Comparison of ENCODE assay signal across 8 cellular contexts in genomic region chr2:232696609-232697058, GRCh38. TPM values are rescaled to one million over a fixed set of nuclear protein-coding genes. Genes with fewer than 3 reads are reported as not detected.
A peak's percentile ranks its signal among the peaks of the same experiment; 100 is the strongest.
DNase-seq lines count a peak whose midpoint lies in the region; ATAC-seq and TF ChIP-seq lines count a peak whose summit lies in the region.

No MANE protein-coding gene starts in this region.

- H3K27ac Mint-ChIP-seq in dendritic cell treated with granulocyte-macrophage colony-stimulating factor and Interleukin-4, amounts not matched to agents 40 ng/mL and 50 ng/mL, for 4 days = peak overlapping the region; percentile 92
- peak overlapping the region; percentile 51 to 72 for H3K27ac Mint-ChIP-seq in natural killer cell treated with Interleukin-12 subunit alpha and Interleukin-12 subunit beta and Interleukin-15 and Interleukin-18, amount 100 ng/mL, for 72 hours

- TF ChIP-seq CTCF in AG09309 (IDR thresholded peaks at IDR 0.05; ENCODE audit: control insufficient read depth, insufficient read depth, low read depth, low read length, missing control alignments) (no peak), LNCaP clone FGC (IDR thresholded peaks at IDR 0.05; ENCODE audit: control insufficient read depth, extremely low read depth, insufficient read depth) (no peak)

- H3K4me1 Mint-ChIP-seq in dendritic cell treated with granulocyte-macrophage colony-stimulating factor and Interleukin-4, amounts not matched to agents 40 ng/mL and 50 ng/mL, for 4 days (ENCODE audit: low read depth) = peaks cover 34% of the 10 kb centered on the region
- peaks cover 29% of the 10 kb centered on the region in 2 donors for H3K4me1 Mint-ChIP-seq in natural killer cell treated with Interleukin-12 subunit alpha and Interleukin-12 subunit beta and Interleukin-15 and Interleukin-18, amount 100 ng/mL, for 72 hours (ENCODE audit: low read depth in 2 of 2)

- H3K4me3 Mint-ChIP-seq in dendritic cell treated with granulocyte-macrophage colony-stimulating factor and Interleukin-4, amounts not matched to agents 40 ng/mL and 50 ng/mL, for 4 days = peak overlapping the region; percentile 93
- H3K4me3 Mint-ChIP-seq in natural killer cell treated with Interleukin-12 subunit alpha and Interleukin-12 subunit beta and Interleukin-15 and Interleukin-18, amount 100 ng/mL, for 72 hours = peak overlapping the region; percentile 97

- DNase-seq in AG09309 (ENCODE audit: low read depth) (no peak), LNCaP clone FGC (ENCODE audit: low read depth) (no peak), NCI-H1105 treated with DMSO at 0.1 percent for 48 hours (lab: John Stamatoyannopoulos, UW) (no peak), NAMALWA (ENCODE audit: low spot score) (no peak), NCI-H1092 treated with DMSO at 0.1 percent for 48 hours (lab: John Stamatoyannopoulos, UW) (no peak), NCI-H446 (lab: John Stamatoyannopoulos, UW) (no peak)
- no peak for DNase-seq in natural killer cell treated with Interleukin-12 subunit alpha and Interleukin-12 subunit beta and Interleukin-15 and Interleukin-18, amount 100 ng/mL, for 72 hours (ENCODE audit: low spot score)

- peak overlapping the region; percentile 73 for H3K4me3 ChIP-seq in AG09309 (ENCODE audit: control insufficient read depth, low read depth, low read length)
- H3K4me3 ChIP-seq in LNCaP clone FGC (ENCODE audit: low read depth, low read length) = peak overlapping the region; percentile 10; the same call in 1 of the 2 replicates

- H3K27me3 Mint-ChIP-seq in dendritic cell treated with granulocyte-macrophage colony-stimulating factor and Interleukin-4, amounts not matched to agents 40 ng/mL and 50 ng/mL, for 4 days = peaks cover 5% of the 10 kb centered on the region
- H3K27me3 Mint-ChIP-seq in natural killer cell treated with Interleukin-12 subunit alpha and Interleukin-12 subunit beta and Interleukin-15 and Interleukin-18, amount 100 ng/mL, for 72 hours = no peaks in the 10 kb centered on the region

- intact Hi-C loops in dendritic cell treated with granulocyte-macrophage colony-stimulating factor and Interleukin-4, amounts not matched to agents 40 ng/mL and 50 ng/mL, for 4 days (cut with micrococcal nuclease) = no loop called here

- no peak for ATAC-seq in natural killer cell treated with Interleukin-12 subunit alpha and Interleukin-12 subunit beta and Interleukin-15 and Interleukin-18, amount 100 ng/mL, for 72 hours

- H3K9me3 Mint-ChIP-seq in dendritic cell treated with granulocyte-macrophage colony-stimulating factor and Interleukin-4, amounts not matched to agents 40 ng/mL and 50 ng/mL, for 4 days = no peaks in the 10 kb centered on the region
- H3K9me3 Mint-ChIP-seq in natural killer cell treated with Interleukin-12 subunit alpha and Interleukin-12 subunit beta and Interleukin-15 and Interleukin-18, amount 100 ng/mL, for 72 hours = no peaks in the 10 kb centered on the region

- peaks cover 33% of the 10 kb centered on the region for H3K36me3 Mint-ChIP-seq in dendritic cell treated with granulocyte-macrophage colony-stimulating factor and Interleukin-4, amounts not matched to agents 40 ng/mL and 50 ng/mL, for 4 days (ENCODE audit: low read depth)
- H3K36me3 Mint-ChIP-seq in natural killer cell treated with Interleukin-12 subunit alpha and Interleukin-12 subunit beta and Interleukin-15 and Interleukin-18, amount 100 ng/mL, for 72 hours = peaks cover 17% of the 10 kb centered on the region

RNA-seq across cellular contexts. Expression of gene GIGYF2, which starts 0.5 kb away (rescaled TPM):
- total RNA-seq in natural killer cell treated with Interleukin-12 subunit alpha and Interleukin-12 subunit beta and Interleukin-15 and Interleukin-18, amount 100 ng/mL, for 72 hours = 100 to 1,000 TPM in 1 of 2 donors, 10 to 100 TPM in 1; 91.5 to 101 TPM
